26 cellular contexts compared by ENCODE assay signal in the genomic region with DNA sequence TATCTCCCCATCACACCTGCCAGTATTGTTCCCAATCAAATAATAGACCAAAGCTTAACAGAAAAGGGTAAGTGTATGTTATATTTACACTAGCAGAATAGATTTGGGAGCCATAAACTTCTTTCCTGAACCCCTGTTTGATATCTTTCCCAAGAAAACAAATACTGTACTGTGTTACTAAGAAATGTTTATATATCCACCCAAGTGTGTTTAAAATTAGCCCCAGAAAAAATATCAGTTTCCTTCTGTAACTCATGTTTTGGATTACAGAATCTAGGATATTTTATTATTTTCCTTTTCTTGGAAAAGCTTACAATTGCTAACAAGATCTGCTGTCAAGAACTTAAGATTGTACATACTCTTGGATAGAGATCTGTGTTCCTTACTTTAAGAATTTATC.
"Had no signal": no experiment of that assay in that cellular context is flagged by ENCODE, and none has a peak within 500 bp of the region (broad histone marks: within the 10 kb centered on the region; RNA-seq: fewer than 3 reads in every experiment).

No MANE protein-coding gene starts in this region.

- H3K4me2 ChIP-seq: neural progenitor cell, smooth muscle cell had no signal

- H3K9me3 Mint-ChIP-seq: dendritic cell treated with granulocyte-macrophage colony-stimulating factor and Interleukin-4, amounts not matched to agents 40 ng/mL and 50 ng/mL, for 4 days; endodermal cell; memory B cell; neural progenitor cell had no signal

- H3K4me1 Mint-ChIP-seq: endodermal cell, memory B cell, neural progenitor cell had no signal

- H3K36me3 ChIP-seq: esophagus squamous epithelium, neural progenitor cell, prostate gland, right atrium auricular region, stomach, thyroid gland had no signal

- H3K4me3 ChIP-seq: esophagus squamous epithelium, lung, neural progenitor cell, prostate gland, right atrium auricular region, smooth muscle cell, stomach, thyroid gland had no signal

- H3K4me3 Mint-ChIP-seq: dendritic cell treated with granulocyte-macrophage colony-stimulating factor and Interleukin-4, amounts not matched to agents 40 ng/mL and 50 ng/mL, for 4 days; endodermal cell; memory B cell; natural killer cell treated with Interleukin-12 subunit alpha and Interleukin-12 subunit beta and Interleukin-15 and Interleukin-18, amount 100 ng/mL, for 72 hours; neural progenitor cell had no signal

- H3K27ac ChIP-seq: esophagus squamous epithelium, neural progenitor cell, prostate gland, right atrium auricular region, stomach, thyroid gland had no signal

- H3K9me3 ChIP-seq: esophagus squamous epithelium, prostate gland, right atrium auricular region, stomach, thyroid gland had no signal

- H3K9ac ChIP-seq: neural progenitor cell had no signal

- H3K36me3 Mint-ChIP-seq: memory B cell; natural killer cell treated with Interleukin-12 subunit alpha and Interleukin-12 subunit beta and Interleukin-15 and Interleukin-18, amount 100 ng/mL, for 72 hours; neural progenitor cell had no signal

- H2AFZ ChIP-seq: neural progenitor cell had no signal

- H3K27ac Mint-ChIP-seq: dendritic cell treated with granulocyte-macrophage colony-stimulating factor and Interleukin-4, amounts not matched to agents 40 ng/mL and 50 ng/mL, for 4 days; endodermal cell; memory B cell; natural killer cell treated with Interleukin-12 subunit alpha and Interleukin-12 subunit beta and Interleukin-15 and Interleukin-18, amount 100 ng/mL, for 72 hours; neural progenitor cell had no signal

- DNase-seq: cerebellar nuclear complex; effector CD8-positive, alpha-beta T cell; endodermal cell; erythroblast; esophagus squamous epithelium; stimulated activated CD4-positive, alpha-beta T cell treated with anti-CD3 and anti-CD28 coated beads, Interleukin-12 subunit alpha, Interleukin-12 subunit beta, amount 100 ng/mL, for 4 hours; stimulated activated CD4-positive, alpha-beta T cell treated with anti-CD3 and anti-CD28 coated beads, Interleukin-1b, Interleukin-23, amount 100 ng/mL, for 48 hours; stimulated activated CD4-positive, alpha-beta T cell treated with anti-CD3 and anti-CD28 coated beads, Interleukin-4, amount 100 ng/mL, for 1 hour; stimulated activated CD8-positive, alpha-beta memory T cell treated with anti-CD3 and anti-CD28 coated beads, Interleukin-4, amount 100 ng/mL, for 48 hours; stimulated activated naive CD4-positive, alpha-beta T cell; stomach; thyroid gland; trophoblast cell had no signal

- H3K27me3 ChIP-seq: esophagus squamous epithelium, neural progenitor cell, right atrium auricular region, stomach, thyroid gland had no signal

- ATAC-seq: left lobe of liver; natural killer cell treated with Interleukin-12 subunit alpha and Interleukin-12 subunit beta and Interleukin-15 and Interleukin-18, amount 100 ng/mL, for 72 hours; sciatic nerve had no signal

- FAIRE-seq: colon, frontal cortex, keratinocyte had no signal

- H3K27me3 Mint-ChIP-seq: dendritic cell treated with granulocyte-macrophage colony-stimulating factor and Interleukin-4, amounts not matched to agents 40 ng/mL and 50 ng/mL, for 4 days; memory B cell; natural killer cell treated with Interleukin-12 subunit alpha and Interleukin-12 subunit beta and Interleukin-15 and Interleukin-18, amount 100 ng/mL, for 72 hours had no signal

- H3K4me1 ChIP-seq: esophagus squamous epithelium, neural progenitor cell, prostate gland, right atrium auricular region, thyroid gland had no signal
